In genomic region chr6:32905078-32905477, GRCh38 we compare ENCODE assay signal across 1 cellular context.
TF ChIP-seq lines count a peak whose summit lies in the region.

No MANE protein-coding gene starts in this region.

TF ChIP-seq in A549, 52 proteins besides CTCF, POLR2A, EP300 and RAD21 (continued from another document):
- TF ChIP-seq FOSL2 (IDR thresholded peaks at IDR 0.05) (no peak), FOSL2 (CRISPR knock-in tag; IDR thresholded peaks at IDR 0.05) (no peak), ESRRA (IDR thresholded peaks at IDR 0.05; ENCODE audit: borderline replicate concordance, low read length) (no peak), NR3C1 (IDR thresholded peaks at IDR 0.05) (no peak), GATA3 (IDR thresholded peaks at IDR 0.05; ENCODE audit: borderline replicate concordance) (no peak), HOXB13 (CRISPR knock-in tag; IDR thresholded peaks at IDR 0.05; ENCODE audit: low read depth) (no peak), JUNB (IDR thresholded peaks at IDR 0.05) (no peak), BCL3 (IDR thresholded peaks at IDR 0.05) (no peak), SMC3 (IDR thresholded peaks at IDR 0.05) (no peak), MAFK (IDR thresholded peaks at IDR 0.05; ENCODE audit: partially characterized antibody) (no peak), HEYL (CRISPR knock-in tag; IDR thresholded peaks at IDR 0.05) (no peak), POLR2AphosphoS2 (conservative IDR thresholded peaks at IDR 0.05; ENCODE audit: low read length) (no peak)
